14 cellular contexts compared by ENCODE assay signal in the genomic region with DNA sequence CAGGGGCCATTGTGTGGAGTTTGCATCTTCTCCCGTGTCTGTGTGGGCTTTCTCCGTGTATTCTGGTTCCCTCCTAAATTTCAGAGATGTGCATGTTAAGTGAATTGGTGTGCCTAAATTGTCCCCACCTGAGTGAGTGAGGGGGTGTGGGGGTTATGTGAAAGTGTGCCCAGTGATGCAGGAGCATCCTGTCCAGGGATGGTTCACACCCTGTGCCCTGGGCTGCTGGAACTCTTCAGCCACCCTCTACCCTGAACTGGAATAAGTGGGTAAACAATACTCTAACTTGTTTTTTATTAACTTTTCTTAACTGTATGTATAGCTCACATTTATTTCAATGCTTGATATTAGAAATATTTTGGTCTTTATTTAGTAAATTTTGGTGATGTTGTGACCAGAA. TPM values are rescaled to one million over a fixed set of nuclear protein-coding genes. Genes with fewer than 3 reads are reported as not detected.
DNase-seq lines count a peak whose midpoint lies in the region; ATAC-seq and TF ChIP-seq lines count a peak whose summit lies in the region.
"Had no signal": no experiment of that assay in that cellular context is flagged by ENCODE, and none has a peak within 500 bp of the region (broad histone marks: within the 10 kb centered on the region; RNA-seq: fewer than 3 reads in every experiment).

No MANE protein-coding gene starts in this region.

- peaks cover 6% of the 10 kb centered on the region for H3K36me3 Mint-ChIP-seq in activated T-helper 2 cell treated with anti-CD3 and anti-CD28 coated beads, Interferon-gamma antibody, Interleukin-2, Interleukin-4, amounts not matched to agents 10 μg/mL and 5 μg/mL and 100 μg/mL, durations not matched to agents 14 hours and 24 hours and 36 hours (ENCODE audit: low read depth)
- peaks cover 6% of the 10 kb centered on the region for H3K36me3 Mint-ChIP-seq in progenitor cell of endocrine pancreas (ENCODE audit: insufficient read depth)

- peaks cover 25% of the 10 kb centered on the region for H3K4me1 Mint-ChIP-seq in activated T-helper 2 cell treated with anti-CD3 and anti-CD28 coated beads, Interferon-gamma antibody, Interleukin-2, Interleukin-4, amounts not matched to agents 10 μg/mL and 5 μg/mL and 100 μg/mL, durations not matched to agents 14 hours and 24 hours and 36 hours (ENCODE audit: low read depth)
- peaks cover 2% of the 10 kb centered on the region for H3K4me1 Mint-ChIP-seq in progenitor cell of endocrine pancreas (ENCODE audit: low read depth)

- intact Hi-C loops in activated T-helper 2 cell treated with anti-CD3 and anti-CD28 coated beads, Interferon-gamma antibody, Interleukin-2, Interleukin-4, amounts not matched to agents 10 μg/mL and 5 μg/mL and 100 μg/mL, durations not matched to agents 14 hours and 24 hours and 36 hours (cut with micrococcal nuclease): no loop called here

- H3K27ac Mint-ChIP-seq in activated T-helper 2 cell treated with anti-CD3 and anti-CD28 coated beads, Interferon-gamma antibody, Interleukin-2, Interleukin-4, amounts not matched to agents 10 μg/mL and 5 μg/mL and 100 μg/mL, durations not matched to agents 14 hours and 24 hours and 36 hours: peak overlapping the region; percentile 26
- no peak overlapping the region for H3K27ac Mint-ChIP-seq in progenitor cell of endocrine pancreas

- ATAC-seq in GM18508 (IDR thresholded peaks at IDR 0.05; ENCODE audit: insufficient read depth, unreplicated experiment) (peak; percentile 44), GM21360 (IDR thresholded peaks at IDR 0.05; ENCODE audit: unreplicated experiment) (peak; percentile 54), HG03064 (IDR thresholded peaks at IDR 0.05; ENCODE audit: low read depth, unreplicated experiment) (peak; percentile 53), HG02571 (IDR thresholded peaks at IDR 0.05; ENCODE audit: unreplicated experiment) (no peak)
- ATAC-seq: left cardiac atrium had no signal

- H3K4me3 Mint-ChIP-seq in activated T-helper 2 cell treated with anti-CD3 and anti-CD28 coated beads, Interferon-gamma antibody, Interleukin-2, Interleukin-4, amounts not matched to agents 10 μg/mL and 5 μg/mL and 100 μg/mL, durations not matched to agents 14 hours and 24 hours and 36 hours (ENCODE audit: low read depth): no peak overlapping the region
- no peak overlapping the region for H3K4me3 Mint-ChIP-seq in progenitor cell of endocrine pancreas (ENCODE audit: low read depth)

- H3K9me3 Mint-ChIP-seq in activated T-helper 2 cell treated with anti-CD3 and anti-CD28 coated beads, Interferon-gamma antibody, Interleukin-2, Interleukin-4, amounts not matched to agents 10 μg/mL and 5 μg/mL and 100 μg/mL, durations not matched to agents 14 hours and 24 hours and 36 hours: no peaks in the 10 kb centered on the region
- H3K9me3 Mint-ChIP-seq in progenitor cell of endocrine pancreas (ENCODE audit: low read depth): peaks cover 9% of the 10 kb centered on the region

- TF ChIP-seq CTCF in progenitor cell of endocrine pancreas (IDR thresholded peaks at IDR 0.05; ENCODE audit: unreplicated experiment): no peak

- H3K27me3 Mint-ChIP-seq in activated T-helper 2 cell treated with anti-CD3 and anti-CD28 coated beads, Interferon-gamma antibody, Interleukin-2, Interleukin-4, amounts not matched to agents 10 μg/mL and 5 μg/mL and 100 μg/mL, durations not matched to agents 14 hours and 24 hours and 36 hours (ENCODE audit: low read depth): no peaks in the 10 kb centered on the region
- no peaks in the 10 kb centered on the region for H3K27me3 Mint-ChIP-seq in progenitor cell of endocrine pancreas

- no peak for DNase-seq in activated T-helper 2 cell treated with anti-CD3 and anti-CD28 coated beads, Interferon-gamma antibody, Interleukin-2, Interleukin-4, amounts not matched to agents 10 μg/mL and 5 μg/mL and 100 μg/mL, durations not matched to agents 14 hours and 24 hours and 36 hours (ENCODE audit: low spot score)
- DNase-seq in NCI-H2081 treated with DMSO at 0.1 percent for 48 hours (lab: John Stamatoyannopoulos, UW): no peak
- no peak for DNase-seq in progenitor cell of endocrine pancreas (ENCODE audit: low spot score, unreplicated experiment)
- no peak for DNase-seq in SKM-1 treated with dmso at 0.1 percent for 144 hours (lab: John Stamatoyannopoulos, UW; ENCODE audit: unreplicated experiment)
- DNase-seq: activated T-cell treated with anti-CD3 and anti-CD28 coated beads for 4 hours, C1 segment of cervical spinal cord, left cardiac atrium, MV-4-11, NCI-H526 treated with DMSO at 0.1 percent for 48 hours, nucleus accumbens had no signal

RNA-seq across cellular contexts. Expression of a gene that starts 56.0 kb away (rescaled TPM):
- total RNA-seq in activated T-helper 2 cell treated with anti-CD3 and anti-CD28 coated beads, Interferon-gamma antibody, Interleukin-2, Interleukin-4, amounts not matched to agents 10 μg/mL and 5 μg/mL and 100 μg/mL, durations not matched to agents 14 hours and 24 hours and 36 hours: 49.5 and 53.2 TPM in 2 replicates
- 142 and 146 TPM in 2 replicates for total RNA-seq in progenitor cell of endocrine pancreas
